20 cellular contexts compared by ENCODE assay signal in the genomic region with DNA sequence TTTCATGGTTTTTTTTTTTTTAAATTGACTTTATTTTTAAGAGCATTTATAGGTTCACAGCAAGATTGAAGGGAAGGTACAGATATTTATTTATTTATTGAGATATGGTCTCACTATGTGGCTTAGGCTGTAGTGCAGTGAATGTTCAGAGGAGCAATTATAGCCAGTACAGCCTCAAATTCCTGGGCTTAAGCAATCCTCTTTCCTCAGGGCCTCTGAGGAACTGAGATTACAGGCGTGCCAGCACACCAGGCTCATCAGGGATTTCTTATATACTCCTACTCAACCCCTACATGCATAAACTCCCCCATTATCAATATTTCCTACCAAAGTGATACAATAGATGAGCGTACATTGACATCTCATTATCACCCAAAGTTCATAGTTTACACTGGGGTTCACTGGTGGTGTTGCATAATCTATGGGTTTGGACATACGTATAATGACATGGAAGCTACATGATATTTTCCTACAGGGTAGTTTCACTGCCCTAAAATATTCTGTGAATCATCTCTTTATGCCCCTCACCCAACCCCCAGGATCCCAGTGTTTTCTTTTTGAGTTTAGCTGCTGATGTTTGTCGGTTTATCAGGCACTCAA. TPM values are rescaled to one million over a fixed set of nuclear protein-coding genes. Genes with fewer than 3 reads are reported as not detected.
DNase-seq lines count a peak whose midpoint lies in the region; ATAC-seq, FAIRE-seq and TF ChIP-seq lines count a peak whose summit lies in the region.
"Had no signal": no experiment of that assay in that cellular context is flagged by ENCODE, and none has a peak within 500 bp of the region (broad histone marks: within the 10 kb centered on the region; RNA-seq: fewer than 3 reads in every experiment).

No MANE protein-coding gene starts in this region.

- no peaks in the 10 kb centered on the region for H3K27me3 Mint-ChIP-seq in activated CD4-positive, alpha-beta T cell treated with anti-CD3 and anti-CD28 coated beads for 36 hours
- no peaks in the 10 kb centered on the region for H3K27me3 Mint-ChIP-seq in activated CD4-positive, alpha-beta memory T cell treated with anti-CD3 and anti-CD28 coated beads for 36 hours
- no peaks in the 10 kb centered on the region for H3K27me3 Mint-ChIP-seq in naive thymus-derived CD8-positive, alpha-beta T cell

- no peak overlapping the region for H3K23ac ChIP-seq in H1 (ENCODE audit: insufficient read length)

- H4K8ac ChIP-seq in H1 (ENCODE audit: extremely low read depth, insufficient read depth, low read length): no peak overlapping the region

- peaks cover 0 to 54% of the 10 kb centered on the region in 2 experiments; a peak in 2 of 4 replicates for H3K79me2 ChIP-seq in H1 (ENCODE audit: control insufficient read depth in 1 of 2, insufficient read depth in 2 of 2, low read length in 2 of 2)

- intact Hi-C loops in activated CD4-positive, alpha-beta T cell treated with anti-CD3 and anti-CD28 coated beads for 36 hours (cut with DNase I, micrococcal nuclease): loop anchor here in 1 of 2 experiments (1.0 kb wide), 1 partner anchor 12 kb away; no protein-coding TSS in a partner anchor
- intact Hi-C loops in activated CD4-positive, alpha-beta memory T cell treated with anti-CD3 and anti-CD28 coated beads for 36 hours (cut with micrococcal nuclease): loop anchor here (10.0 kb wide), 2 partner anchors 220 kb away; no protein-coding TSS in a partner anchor

- TF ChIP-seq CTCF in H1 (IDR thresholded peaks at IDR 0.05; ENCODE audit: control extremely low read depth in 1 of 3, insufficient read depth in 1 of 3, low read depth in 1 of 3, low read length in 3 of 3): no peak

- H3K18ac ChIP-seq in H1 (ENCODE audit: extremely low read depth, low read length): no peak overlapping the region

- H3K14ac ChIP-seq in H1 (ENCODE audit: insufficient read length): no peak overlapping the region

- H3K23me2 ChIP-seq in H1 (ENCODE audit: low read depth, low read length): peaks cover 4% of the 10 kb centered on the region; the same call in 1 of the 2 replicates

- no peak overlapping the region for H3K4me2 ChIP-seq in H1 (ENCODE audit: insufficient read depth in 1 of 2, low read depth in 2 of 2, low read length in 2 of 2)

- no peaks in the 10 kb centered on the region for H4K20me1 ChIP-seq in H1 (replicated peaks in 1 of 2; ENCODE audit: control insufficient read depth in 1 of 2, insufficient read depth in 2 of 2, low read length in 2 of 2)

- no peak for ATAC-seq in activated CD4-positive, alpha-beta T cell treated with anti-CD3 and anti-CD28 coated beads for 36 hours
- no peak for ATAC-seq in naive thymus-derived CD8-positive, alpha-beta T cell
- ATAC-seq: HCT116 had no signal

- no peak overlapping the region for H4K5ac ChIP-seq in H1 (ENCODE audit: insufficient read length, low read depth, low read length)

- no peak overlapping the region for H2AFZ ChIP-seq in H1 (ENCODE audit: low read length)

- H3K56ac ChIP-seq in H1 (replicated peaks; ENCODE audit: insufficient read length, low read depth, low read length): no peak overlapping the region

- no peak overlapping the region for H2BK15ac ChIP-seq in H1 (ENCODE audit: low read length)

- no peak overlapping the region for H2AK5ac ChIP-seq in H1 (ENCODE audit: low read depth, low read length)

- WGBS in H1 (ENCODE audit: extremely low coverage in 1 of 2, insufficient coverage in 1 of 2, insufficient read length in 1 of 2, insufficient replicate concordance in 2 of 2, low coverage in 1 of 2, low lambda C conversion rate in 2 of 2, missing lambda C conversion rate in 1 of 2), 2 experiments: 87% methylated on average over 4 of the region's 4 CpGs; no CpG with 5 or more reads in 1 of the 2 experiments

- TF ChIP-seq POLR2A in H1 (IDR thresholded peaks at IDR 0.05; ENCODE audit: control extremely low read depth in 1 of 2, low read depth in 2 of 2, low read length in 2 of 2): no peak

- CTCF ChIA-PET in activated CD4-positive, alpha-beta T cell treated with anti-CD3 and anti-CD28 coated beads for 36 hours (lab: Charles Lee): interaction anchor here (0.6 to 2.0 kb wide), 3 partner anchors 13 to 127 kb away, joined by 4 to 13 read pairs (median 5); a partner anchor contains a TSS
- CTCF ChIA-PET in activated CD4-positive, alpha-beta memory T cell treated with anti-CD3 and anti-CD28 coated beads for 36 hours (lab: Charles Lee): no interaction called here
- CTCF ChIA-PET in H1 (lab: Charles Lee; ENCODE audit: partially characterized antibody): interaction anchor here (0.7 to 1.7 kb wide), 2 partner anchors 18 to 37 kb away, joined by 3 to 4 read pairs; no protein-coding TSS in a partner anchor

- H3K4me1 ChIP-seq in H1 (replicated peaks in 1 of 4; ENCODE audit: control insufficient read depth in 3 of 4, insufficient read depth in 4 of 4, low read length in 3 of 4): peaks cover 15 to 25% (median 22%) of the 10 kb centered on the region in 4 experiments

- H3K4me3 Mint-ChIP-seq in activated CD4-positive, alpha-beta T cell treated with anti-CD3 and anti-CD28 coated beads for 36 hours: no peak overlapping the region
- no peak overlapping the region for H3K4me3 Mint-ChIP-seq in activated CD4-positive, alpha-beta memory T cell treated with anti-CD3 and anti-CD28 coated beads for 36 hours
- H3K4me3 Mint-ChIP-seq in naive thymus-derived CD8-positive, alpha-beta T cell: peak overlapping the region in 3 of 10 donors; percentile 27 to 55 (median 30)
- H3K4me3 Mint-ChIP-seq: brain had no signal

- no peak overlapping the region for H3K4ac ChIP-seq in H1 (replicated peaks; ENCODE audit: insufficient read length, low read depth, low read length)

- peaks cover 86% of the 10 kb centered on the region for H3K4me1 Mint-ChIP-seq in activated CD4-positive, alpha-beta T cell treated with anti-CD3 and anti-CD28 coated beads for 36 hours
- peaks cover 92% of the 10 kb centered on the region for H3K4me1 Mint-ChIP-seq in activated CD4-positive, alpha-beta memory T cell treated with anti-CD3 and anti-CD28 coated beads for 36 hours (ENCODE audit: low read depth)
- H3K4me1 Mint-ChIP-seq in naive thymus-derived CD8-positive, alpha-beta T cell: peaks cover 44 to 96% (median 93%) of the 10 kb centered on the region in 4 donors

- no peaks in the 10 kb centered on the region for H3K79me1 ChIP-seq in H1 (ENCODE audit: low read depth, low read length)

- no peak for TF ChIP-seq EP300 in H1 (IDR thresholded peaks at IDR 0.05; ENCODE audit: borderline replicate concordance in 1 of 2, low read depth in 2 of 2, low read length in 2 of 2)

- H3K9ac ChIP-seq in H1 (replicated peaks in 1 of 4; ENCODE audit: extremely low read depth in 1 of 4, low read depth in 3 of 4, low read length in 3 of 4): no peak overlapping the region

- peaks cover 5% of the 10 kb centered on the region for H3K36me3 Mint-ChIP-seq in activated CD4-positive, alpha-beta T cell treated with anti-CD3 and anti-CD28 coated beads for 36 hours (ENCODE audit: low read depth)
- peaks cover 1% of the 10 kb centered on the region for H3K36me3 Mint-ChIP-seq in activated CD4-positive, alpha-beta memory T cell treated with anti-CD3 and anti-CD28 coated beads for 36 hours
- peaks cover 0 to 19% (median 4%) of the 10 kb centered on the region in 3 donors for H3K36me3 Mint-ChIP-seq in naive thymus-derived CD8-positive, alpha-beta T cell

- peak overlapping the region; percentile 72 for H3K27ac Mint-ChIP-seq in activated CD4-positive, alpha-beta T cell treated with anti-CD3 and anti-CD28 coated beads for 36 hours
- H3K27ac Mint-ChIP-seq in activated CD4-positive, alpha-beta memory T cell treated with anti-CD3 and anti-CD28 coated beads for 36 hours: peak overlapping the region; percentile 44
- peak overlapping the region in 9 of 10 donors; percentile 8 to 86 (median 69) for H3K27ac Mint-ChIP-seq in naive thymus-derived CD8-positive, alpha-beta T cell
- H3K27ac Mint-ChIP-seq: brain had no signal

- no peak for DNase-seq in activated CD4-positive, alpha-beta T cell treated with anti-CD3 and anti-CD28 coated beads for 36 hours
- no peak for DNase-seq in activated CD4-positive, alpha-beta T cell treated with anti-CD3 and anti-CD28 coated beads for 48 hours
- DNase-seq in activated CD4-positive, alpha-beta memory T cell treated with anti-CD3 and anti-CD28 coated beads for 36 hours: no peak
- DNase-seq in H1 (ENCODE audit: low read depth in 1 of 2, low spot score in 2 of 2): no peak
- no peak for DNase-seq in naive thymus-derived CD8-positive, alpha-beta T cell
- DNase-seq in cortex of kidney (lab: John Stamatoyannopoulos, UW): no peak
- no peak for DNase-seq in RKO (ENCODE audit: low spot score)
- no peak for DNase-seq in NCI-H1417 (lab: John Stamatoyannopoulos, UW)
- DNase-seq: activated CD4-positive, CD25-positive, alpha-beta regulatory T cell treated with anti-CD3 and anti-CD28 coated beads, Interleukin-2, amount 50 U/mL, for 72 hours; activated T-cell treated with anti-CD3 and anti-CD28 coated beads, Interleukin-2, amount 50 U/mL, for 48 hours; COR-L47; effector memory CD4-positive, alpha-beta T cell; kidney; posterior cingulate gyrus; T-helper 2 cell had no signal

- no peaks in the 10 kb centered on the region; a peak in 2 of 7 replicates for H3K27me3 ChIP-seq in H1 (replicated peaks in 1 of 4; ENCODE audit: control insufficient read depth in 3 of 4, extremely low read depth in 1 of 4, insufficient read depth in 3 of 4, low read length in 3 of 4)

- H2BK20ac ChIP-seq in H1 (ENCODE audit: low read length): no peak overlapping the region

- H2BK120ac ChIP-seq in H1 (replicated peaks; ENCODE audit: low read depth, low read length): peak overlapping the region; percentile 10

- no peak for TF ChIP-seq RAD21 in H1 (IDR thresholded peaks at IDR 0.05 in 1 of 2, conservative IDR thresholded peaks at IDR 0.05 in 1 of 2; ENCODE audit: low read depth in 2 of 2, low read length in 2 of 2)

- H2BK12ac ChIP-seq in H1 (ENCODE audit: low read depth, low read length): no peak overlapping the region

- H4K91ac ChIP-seq in H1 (replicated peaks; ENCODE audit: insufficient read length, low read length): no peak overlapping the region

- no peak overlapping the region for H3K27ac ChIP-seq in H1 (ENCODE audit: low read depth, low read length)
- H3K27ac ChIP-seq: RWPE1 had no signal

- no peaks in the 10 kb centered on the region for H3K36me3 ChIP-seq in H1 (ENCODE audit: control insufficient read depth in 2 of 4, insufficient read depth in 4 of 4, low read length in 3 of 4)

- no peak for FAIRE-seq in H1 (lab: Jason Lieb, UNC)
- FAIRE-seq: A204.1, GM12892, kidney had no signal

- POLR2A ChIA-PET in activated CD4-positive, alpha-beta T cell treated with anti-CD3 and anti-CD28 coated beads for 36 hours (lab: Charles Lee): no interaction called here
- POLR2A ChIA-PET in activated CD4-positive, alpha-beta memory T cell treated with anti-CD3 and anti-CD28 coated beads for 36 hours (lab: Charles Lee): no interaction called here
- POLR2A ChIA-PET in H1 (lab: Charles Lee; ENCODE audit: partially characterized antibody): interaction anchor here (0.6 to 1.6 kb wide), 2 partner anchors 22 to 36 kb away, joined by 3 read pairs; no protein-coding TSS in a partner anchor
- POLR2A ChIA-PET in naive thymus-derived CD8-positive, alpha-beta T cell (lab: Charles Lee): interaction anchor here (1.2 kb wide), 1 partner anchor 32 kb away, joined by 3 read pairs; no protein-coding TSS in a partner anchor

- H3K9me3 ChIP-seq in H1 (ENCODE audit: insufficient read depth in 2 of 2, low read depth in 1 of 2, low read length in 1 of 2): no peaks in the 10 kb centered on the region

- no peak overlapping the region for H3K4me3 ChIP-seq in H1 (ENCODE audit: extremely low read depth in 1 of 4, insufficient read depth in 2 of 4, low read depth in 3 of 4, low read length in 4 of 4)

- H2BK5ac ChIP-seq in H1 (ENCODE audit: low read depth, low read length): no peak overlapping the region

- H3K9me3 Mint-ChIP-seq in activated CD4-positive, alpha-beta T cell treated with anti-CD3 and anti-CD28 coated beads for 36 hours (ENCODE audit: low read depth): no peaks in the 10 kb centered on the region
- no peaks in the 10 kb centered on the region for H3K9me3 Mint-ChIP-seq in activated CD4-positive, alpha-beta memory T cell treated with anti-CD3 and anti-CD28 coated beads for 36 hours
- H3K9me3 Mint-ChIP-seq in naive thymus-derived CD8-positive, alpha-beta T cell: no peaks in the 10 kb centered on the region

RNA-seq across cellular contexts. Expression of a gene that starts 33.5 kb away (rescaled TPM):
- total RNA-seq in activated CD4-positive, alpha-beta T cell treated with anti-CD3 and anti-CD28 coated beads for 36 hours: 1 to 10 TPM; 5.0 to 5.7 TPM
- total RNA-seq in activated CD4-positive, alpha-beta memory T cell treated with anti-CD3 and anti-CD28 coated beads for 36 hours: 10 to 100 TPM; 13.4 to 13.9 TPM
- 14.0 and 14.4 TPM in 2 replicates for total RNA-seq in H1 (2021; fragmentation: NEBNext Ultra II Directional; extraction: Animal tissue kit (Norgen Biotek cat#: 25700))
- polyA plus RNA-seq in H1 (2011; rRNA removed): 4.7 and 6.1 TPM in 2 replicates
- polyA plus RNA-seq in H1 (2011; cell fraction: cytosol; rRNA removed): 5.6 TPM
- 7.2 TPM for polyA plus RNA-seq in H1 (2011; cell fraction: nucleus; rRNA removed)
- 6.1 to 7.0 TPM (median 6.9 TPM) in 4 replicates for polyA plus RNA-seq in H1 (2012, experiment 1 of 2)
- polyA plus RNA-seq in H1 (2012, experiment 2 of 2): 2.1 TPM
- 6.1 TPM for polyA plus RNA-seq in H1 (2013, experiment 1 of 2)
- 6.8 TPM for polyA plus RNA-seq in H1 (2013, experiment 2 of 2)
- 11.3 and 12.4 TPM in 2 replicates for polyA minus RNA-seq in H1 (2011; rRNA and poly(A)+ RNA removed)
- 14.5 TPM for polyA minus RNA-seq in H1 (2011; cell fraction: cytosol; rRNA and poly(A)+ RNA removed)
- polyA minus RNA-seq in H1 (2011; cell fraction: nucleus; rRNA and poly(A)+ RNA removed): 23.0 TPM
- 10 to 100 TPM; 37.5 to 37.6 TPM for total RNA-seq in naive thymus-derived CD8-positive, alpha-beta T cell
- 10 to 100 TPM in 2 of 3 donors, 1 to 10 TPM in 1; 9.2 to 12.7 (median 11.8) TPM for polyA plus RNA-seq in naive thymus-derived CD8-positive, alpha-beta T cell

Comparison
In these comparisons a context has a peak if more than half of its experiments do, and no peak if none do; other contexts are left out.
1. POLR2A ChIA-PET loops: an anchor here in H1 (0.6 to 1.6 kb wide) and naive thymus-derived CD8-positive, alpha-beta T cell (1.2 kb wide); none called in activated CD4-positive, alpha-beta T cell treated with anti-CD3 and anti-CD28 coated beads for 36 hours and activated CD4-positive, alpha-beta memory T cell treated with anti-CD3 and anti-CD28 coated beads for 36 hours.